Comparison of ENCODE assay signal across 1 cellular context in genomic region chr12:95440401-95440800, GRCh38.
TF ChIP-seq lines count a peak whose summit lies in the region.

No MANE protein-coding gene starts in this region.

TF ChIP-seq in HepG2, 621 proteins besides CTCF, POLR2A, EP300 and RAD21 (continued from another document):
- TF ChIP-seq ZBED4 (CRISPR knock-in tag; IDR thresholded peaks at IDR 0.05; ENCODE audit: borderline replicate concordance) (no peak), MBD4 (IDR thresholded peaks at IDR 0.05; ENCODE audit: borderline replicate concordance, low read length) (no peak), ELF1 (CRISPR knock-in tag; IDR thresholded peaks at IDR 0.05) (no peak), ZBTB8A (CRISPR knock-in tag; IDR thresholded peaks at IDR 0.05; ENCODE audit: borderline replicate concordance, low read depth) (no peak), ZNF543 (CRISPR knock-in tag; IDR thresholded peaks at IDR 0.05) (no peak), PBX2 (CRISPR knock-in tag; IDR thresholded peaks at IDR 0.05) (no peak), KLF15 (CRISPR knock-in tag; IDR thresholded peaks at IDR 0.05; ENCODE audit: borderline replicate concordance) (no peak), FOXA1 (IDR thresholded peaks at IDR 0.05) (no peak), FOXA1 (CRISPR knock-in tag; IDR thresholded peaks at IDR 0.05) (no peak), IRF9 (CRISPR knock-in tag; IDR thresholded peaks at IDR 0.05; ENCODE audit: borderline replicate concordance) (no peak), ZNF251 (CRISPR knock-in tag; IDR thresholded peaks at IDR 0.05) (no peak), TBP (CRISPR knock-in tag; IDR thresholded peaks at IDR 0.05) (no peak), ISX (CRISPR knock-in tag; conservative IDR thresholded peaks at IDR 0.05) (no peak)
